In the genomic region with DNA sequence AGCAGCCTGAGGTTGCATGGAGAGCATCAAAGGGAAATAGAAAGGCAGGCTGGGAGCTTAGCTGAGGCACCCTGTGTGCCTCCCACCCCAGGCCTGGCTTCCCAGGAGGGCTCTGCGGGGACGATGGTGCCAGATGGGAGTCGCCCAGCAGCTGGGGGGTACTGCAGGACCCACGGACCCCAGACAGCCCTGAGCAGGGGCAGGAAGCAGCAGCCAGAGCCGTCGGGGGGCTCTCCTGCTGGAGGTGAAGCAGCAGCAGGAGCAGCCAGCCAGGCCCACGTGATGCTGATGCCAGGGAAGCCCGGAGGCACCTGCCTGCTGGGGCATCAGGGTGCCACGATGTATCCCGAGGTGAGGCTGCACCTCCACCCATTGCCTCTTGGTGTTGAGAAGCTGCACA, we compare ENCODE assay signal across 27 cellular contexts.
"Had no signal": no experiment of that assay in that cellular context is flagged by ENCODE, and none has a peak within 500 bp of the region (broad histone marks: within the 10 kb centered on the region; RNA-seq: fewer than 3 reads in every experiment).

No MANE protein-coding gene starts in this region.

- FAIRE-seq: TTC549 had no signal

- H3K4me3 ChIP-seq: MG63 had no signal

- H3K36me3 Mint-ChIP-seq: activated naive CD4-positive, alpha-beta T cell treated with anti-CD3 and anti-CD28 coated beads, Interleukin-2, amount 50 U/mL, for 24 hours had no signal

- H3K9me3 ChIP-seq: MG63 had no signal

- ATAC-seq: activated CD8-positive, alpha-beta T cell treated with anti-CD3 and anti-CD28 coated beads for 36 hours; activated T-cell treated with anti-CD3 and anti-CD28 coated beads, Interleukin-2, amount 50 U/mL, for 72 hours; Panc1; SK-N-SH treated with all-trans-retinoic acid at 6 μM for 48 hours had no signal

- H3K36me3 ChIP-seq: brain microvascular endothelial cell, MG63 had no signal

- H3K9me3 Mint-ChIP-seq: activated CD4-positive, alpha-beta T cell treated with anti-CD3 and anti-CD28 coated beads, Interleukin-2, amount 10 ng/mL, durations not matched to agents 24 days and 14 days; activated CD8-positive, alpha-beta T cell treated with anti-CD3 and anti-CD28 coated beads for 36 hours; activated naive CD4-positive, alpha-beta T cell treated with anti-CD3 and anti-CD28 coated beads, Interleukin-2, amount 50 U/mL, for 24 hours; activated T-cell treated with anti-CD3 and anti-CD28 coated beads, Interleukin-2, amount 50 U/mL, for 72 hours; activated T-helper 2 cell treated with anti-CD3 and anti-CD28 coated beads, Interferon-gamma antibody, Interleukin-2, Interleukin-4, amounts not matched to agents 10 μg/mL and 5 μg/mL and 100 μg/mL, durations not matched to agents 14 hours and 24 hours and 36 hours; T-helper 2 cell treated with Interferon-gamma antibody and Interleukin-4, amounts not matched to agents 5 μg/mL and 100 μg/mL, for 36 hours had no signal

- H3K27ac ChIP-seq: brain microvascular endothelial cell had no signal

- H3K27me3 ChIP-seq: MG63 had no signal

- H3K27ac Mint-ChIP-seq: activated CD4-positive, alpha-beta T cell treated with anti-CD3 and anti-CD28 coated beads, Interleukin-2, amount 10 ng/mL, durations not matched to agents 24 days and 14 days; activated CD8-positive, alpha-beta T cell treated with anti-CD3 and anti-CD28 coated beads for 36 hours; activated naive CD4-positive, alpha-beta T cell treated with anti-CD3 and anti-CD28 coated beads, Interleukin-2, amount 50 U/mL, for 24 hours; activated T-cell treated with anti-CD3 and anti-CD28 coated beads, Interleukin-2, amount 50 U/mL, for 72 hours; activated T-helper 2 cell treated with anti-CD3 and anti-CD28 coated beads, Interferon-gamma antibody, Interleukin-2, Interleukin-4, amounts not matched to agents 10 μg/mL and 5 μg/mL and 100 μg/mL, durations not matched to agents 14 hours and 24 hours and 36 hours; T-helper 2 cell treated with Interferon-gamma antibody and Interleukin-4, amounts not matched to agents 5 μg/mL and 100 μg/mL, for 36 hours had no signal

- DNase-seq: activated CD4-positive, alpha-beta T cell treated with anti-CD3 and anti-CD28 coated beads, Interleukin-2, amount 10 ng/mL, durations not matched to agents 24 days and 14 days; activated CD4-positive, alpha-beta T cell treated with anti-CD3 and anti-CD28 coated beads, Interleukin-2, amount 50 U/mL, for 4 hours; activated CD8-positive, alpha-beta T cell treated with anti-CD3 and anti-CD28 coated beads for 36 hours; activated gamma-delta T cell; activated naive CD4-positive, alpha-beta T cell treated with Interleukin-2 at 50 U/mL for 16 hours; activated T-cell treated with anti-CD3 and anti-CD28 coated beads, Interleukin-2, amount 50 U/mL, for 1 hour; activated T-cell treated with anti-CD3 and anti-CD28 coated beads, Interleukin-2, amount 50 U/mL, for 72 hours; aorta; brain microvascular endothelial cell; Kasumi-1; KG1; MG63; MV-4-11; NCI-H1092; NCI-H1436 treated with DMSO at 0.1 percent for 48 hours; NCI-H1694 treated with DMSO at 0.1 percent for 48 hours; NCI-H2029; NCI-H345; NCI-H524 treated with DMSO at 0.1 percent for 48 hours; SHP77 treated with DMSO at 0.1 percent for 48 hours; T-helper 1 cell had no signal

- H3K4me3 Mint-ChIP-seq: activated CD4-positive, alpha-beta T cell treated with anti-CD3 and anti-CD28 coated beads, Interleukin-2, amount 10 ng/mL, durations not matched to agents 24 days and 14 days; activated CD8-positive, alpha-beta T cell treated with anti-CD3 and anti-CD28 coated beads for 36 hours; activated naive CD4-positive, alpha-beta T cell treated with anti-CD3 and anti-CD28 coated beads, Interleukin-2, amount 50 U/mL, for 24 hours; activated T-cell treated with anti-CD3 and anti-CD28 coated beads, Interleukin-2, amount 50 U/mL, for 72 hours; T-helper 2 cell treated with Interferon-gamma antibody and Interleukin-4, amounts not matched to agents 5 μg/mL and 100 μg/mL, for 36 hours had no signal
